11 cellular contexts compared by ENCODE assay signal in genomic region chr7:7221602-7222038, GRCh38. TPM values are rescaled to one million over a fixed set of nuclear protein-coding genes. Genes with fewer than 3 reads are reported as not detected.
A peak's percentile ranks its signal among the peaks of the same experiment; 100 is the strongest.
DNase-seq lines count a peak whose midpoint lies in the region; FAIRE-seq and TF ChIP-seq lines count a peak whose summit lies in the region.
"Had no signal": no experiment of that assay in that cellular context is flagged by ENCODE, and none has a peak within 500 bp of the region (broad histone marks: within the 10 kb centered on the region; RNA-seq: fewer than 3 reads in every experiment).

No MANE protein-coding gene starts in this region.

- H3K9me3 ChIP-seq in mesenchymal stem cell (ENCODE audit: control insufficient read depth, low read length) (peaks cover 6% of the 10 kb centered on the region), prostate gland (no peaks in the 10 kb centered on the region)
- H3K9me3 ChIP-seq: right lobe of liver, stomach had no signal

- H2AK5ac ChIP-seq in mesenchymal stem cell (ENCODE audit: low read length, severe bottlenecking): no peak overlapping the region

- DNase-seq in AG20443 (ENCODE audit: low spot score): peak; percentile 44
- peak; percentile 21 for DNase-seq in HTR-8/SVneo (ENCODE audit: insufficient read length, low spot score)
- DNase-seq in cardiac fibroblast (ENCODE audit: low read depth in 2 of 2): peak; percentile 68 to 82
- peak; percentile 96 for DNase-seq in mesenchymal stem cell
- no peak for DNase-seq in mucosa of gallbladder (ENCODE audit: low spot score)
- no peak for DNase-seq in prostate gland (ENCODE audit: low spot score)
- DNase-seq in stimulated activated CD4-positive, alpha-beta T cell treated with anti-CD3 and anti-CD28 coated beads, Interleukin-1b, Interleukin-23, amount 100 ng/mL, for 48 hours: no peak
- no peak for DNase-seq in NCI-H2107 (lab: John Stamatoyannopoulos, UW)
- DNase-seq: hippocampal formation, right lobe of liver, stomach had no signal

- peaks cover 0 to 38% of the 10 kb centered on the region in 2 experiments for H3K36me3 ChIP-seq in mesenchymal stem cell (ENCODE audit: control insufficient read depth in 1 of 2, insufficient read depth in 2 of 2, low read depth in 1 of 2, low read length in 2 of 2)
- no peaks in the 10 kb centered on the region for H3K36me3 ChIP-seq in prostate gland
- H3K36me3 ChIP-seq: right lobe of liver had no signal

- FAIRE-seq in HTR-8/SVneo (lab: Jason Lieb, UNC): no peak

- no peak overlapping the region for H2AFZ ChIP-seq in mesenchymal stem cell (ENCODE audit: low read depth, low read length)

- H3K4me3 ChIP-seq in cardiac fibroblast (replicated peaks in 1 of 2; ENCODE audit: low read depth in 2 of 2, low read length in 2 of 2): no peak overlapping the region
- H3K4me3 ChIP-seq in mesenchymal stem cell (ENCODE audit: insufficient read depth in 1 of 2, low read depth in 1 of 2, low read length in 2 of 2): peak overlapping the region in 1 of 2 experiments; percentile 15
- no peak overlapping the region for H3K4me3 ChIP-seq in prostate gland
- H3K4me3 ChIP-seq: right lobe of liver, stomach had no signal

- 0% methylated on average over 2 of the region's 2 CpGs for WGBS in mesenchymal stem cell
- 60% methylated on average over 2 of the region's 2 CpGs for WGBS in prostate gland

- TF ChIP-seq CTCF in cardiac fibroblast (IDR thresholded peaks at IDR 0.05; ENCODE audit: low read depth, low read length) (no peak), prostate gland (IDR thresholded peaks at IDR 0.05) (no peak)

- H3K27me3 ChIP-seq in mesenchymal stem cell (ENCODE audit: control insufficient read depth in 1 of 2, insufficient read depth in 1 of 2, low read length in 2 of 2): no peaks in the 10 kb centered on the region
- H3K27me3 ChIP-seq in prostate gland (replicated peaks; ENCODE audit: insufficient read depth): no peaks in the 10 kb centered on the region
- H3K27me3 ChIP-seq: right lobe of liver, stomach had no signal

- peaks cover 14% of the 10 kb centered on the region for H3K79me1 ChIP-seq in mesenchymal stem cell (replicated peaks; ENCODE audit: low read length, poor library complexity, severe bottlenecking)

- H3K9ac ChIP-seq in mesenchymal stem cell (ENCODE audit: low read length): peak overlapping the region; percentile 23

- H3K27ac ChIP-seq in mesenchymal stem cell (ENCODE audit: low read length, poor library complexity, severe bottlenecking): peak overlapping the region; percentile 3
- no peak overlapping the region for H3K27ac ChIP-seq in prostate gland
- H3K27ac ChIP-seq: right lobe of liver had no signal

- no peak overlapping the region for H2BK5ac ChIP-seq in mesenchymal stem cell (ENCODE audit: low read depth, low read length, poor library complexity, severe bottlenecking)

- no peak overlapping the region for H3K14ac ChIP-seq in mesenchymal stem cell (ENCODE audit: low read length in 2 of 2)

- H4K8ac ChIP-seq in mesenchymal stem cell (ENCODE audit: low read length): no peak overlapping the region

- H2BK15ac ChIP-seq in mesenchymal stem cell (ENCODE audit: low read depth, poor library complexity, severe bottlenecking): no peak overlapping the region

- TF ChIP-seq POLR2A in prostate gland (IDR thresholded peaks at IDR 0.05): no peak

- no peak overlapping the region for H4K91ac ChIP-seq in mesenchymal stem cell (ENCODE audit: low read length)

- no peak overlapping the region for H2BK12ac ChIP-seq in mesenchymal stem cell (ENCODE audit: low read length in 2 of 2)

- H3K4me2 ChIP-seq in mesenchymal stem cell (ENCODE audit: low read length, poor library complexity, severe bottlenecking): no peak overlapping the region

- intact Hi-C loops in prostate gland (cut with DNase I): no loop called here

- H3K4me1 ChIP-seq in mesenchymal stem cell (ENCODE audit: control insufficient read depth, insufficient read depth, low read depth, low read length) (no peaks in the 10 kb centered on the region), prostate gland (replicated peaks) (no peaks in the 10 kb centered on the region)
- H3K4me1 ChIP-seq: right lobe of liver had no signal

- no peak overlapping the region for H3K18ac ChIP-seq in mesenchymal stem cell (ENCODE audit: low read depth in 1 of 2, low read length in 2 of 2)

- no peak overlapping the region for H3K4ac ChIP-seq in mesenchymal stem cell (ENCODE audit: low read depth in 1 of 2, low read length in 2 of 2)

- no peak overlapping the region for H3K23ac ChIP-seq in mesenchymal stem cell (ENCODE audit: low read length in 2 of 2)

- H2BK120ac ChIP-seq in mesenchymal stem cell (ENCODE audit: low read depth, low read length): no peak overlapping the region

RNA-seq across cellular contexts. Expression of gene C1GALT1, which starts 39.3 kb away (rescaled TPM):
- 13.5 TPM for polyA plus RNA-seq in mesenchymal stem cell (2013, experiment 1 of 2)
- 13.7 TPM for polyA plus RNA-seq in mesenchymal stem cell (2013, experiment 2 of 2)
- total RNA-seq in mucosa of gallbladder (58.3 TPM), prostate gland (10 to 100 TPM; 16.1 to 16.8 TPM)

Comparison
In these comparisons a context has a peak if more than half of its experiments do, and no peak if none do; other contexts are left out.
1. DNase-seq: peak in AG20443 (single experiment), HTR-8/SVneo (single experiment), cardiac fibroblast (2 of 2) and mesenchymal stem cell (single experiment); none in mucosa of gallbladder (single experiment), prostate gland (single experiment), stimulated activated CD4-positive, alpha-beta T cell treated with anti-CD3 and anti-CD28 coated beads, Interleukin-1b, Interleukin-23, amount 100 ng/mL, for 48 hours (single experiment) and NCI-H2107 (single experiment).